1 cellular context compared by ENCODE assay signal in the genomic region with DNA sequence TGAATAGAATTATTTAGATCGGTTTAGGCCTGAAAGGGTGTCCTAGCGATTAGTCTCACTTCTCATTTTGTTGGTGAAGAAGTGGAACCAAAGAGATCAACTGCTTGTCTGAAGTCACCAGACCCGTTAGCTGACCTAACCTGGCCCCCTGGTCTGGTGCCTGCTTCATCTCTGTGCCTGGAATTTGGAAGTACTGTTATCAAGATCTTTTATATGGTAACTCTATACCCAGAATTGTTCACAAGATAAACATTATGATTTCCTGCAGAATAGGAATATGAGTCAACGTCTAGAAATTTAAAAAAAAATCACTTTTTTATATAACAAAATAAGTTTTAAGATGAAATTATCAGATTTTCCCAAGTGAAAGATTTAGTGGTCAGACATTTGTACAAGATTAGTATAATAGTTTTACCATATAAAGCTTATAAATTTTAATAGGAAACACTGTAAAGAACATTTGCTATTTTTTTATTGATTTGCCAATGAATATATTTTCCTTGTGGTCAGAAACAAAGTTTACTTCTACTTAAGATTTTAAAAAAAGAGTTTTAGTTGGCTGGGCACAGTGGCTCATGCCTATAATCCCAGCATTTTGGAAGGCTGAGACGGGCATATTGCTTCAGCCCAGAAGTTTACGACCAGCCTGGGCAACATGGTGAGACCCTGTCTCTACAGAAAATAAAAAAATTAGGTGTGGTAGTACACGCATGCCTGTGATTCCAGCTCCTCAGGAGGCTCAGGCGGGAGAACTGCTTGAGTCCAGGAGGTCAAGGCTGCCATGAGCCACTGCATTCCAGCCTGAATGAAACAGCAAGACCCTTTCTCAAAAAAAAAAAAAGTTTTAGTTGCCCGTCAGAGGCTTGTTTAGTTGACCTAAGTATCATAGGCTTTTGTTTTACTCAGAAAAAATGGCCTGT.
TF ChIP-seq lines count a peak whose summit lies in the region.

No MANE protein-coding gene starts in this region.

TF ChIP-seq in endothelial cell of umbilical vein, 7 proteins besides CTCF, POLR2A, EP300 and RAD21:
- peak; percentile 94 for TF ChIP-seq GATA2 (IDR thresholded peaks at IDR 0.05; ENCODE audit: insufficient read depth, insufficient read length, low read depth, low read length)
- no peak for TF ChIP-seq MYC (IDR thresholded peaks at IDR 0.05; ENCODE audit: low read depth, low read length)
- TF ChIP-seq FOS (IDR thresholded peaks at IDR 0.05; ENCODE audit: borderline replicate concordance, insufficient read depth, low read length), result peak; percentile 81
- TF ChIP-seq EZH2 (IDR thresholded peaks at IDR 0.05; ENCODE audit: borderline replicate concordance, low read depth, low read length, severe bottlenecking), result no peak
- TF ChIP-seq POLR2AphosphoS5 (IDR thresholded peaks at IDR 0.05; ENCODE audit: insufficient read depth, low read depth, low read length), result peak; percentile 56
- peak; percentile 60 for TF ChIP-seq JUN (IDR thresholded peaks at IDR 0.05; ENCODE audit: borderline replicate concordance, insufficient read depth, insufficient read length, low read depth)
- TF ChIP-seq, protein P1, sequence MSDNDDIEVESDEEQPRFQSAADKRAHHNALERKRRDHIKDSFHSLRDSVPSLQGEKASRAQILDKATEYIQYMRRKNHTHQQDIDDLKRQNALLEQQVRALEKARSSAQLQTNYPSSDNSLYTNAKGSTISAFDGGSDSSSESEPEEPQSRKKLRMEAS (IDR thresholded peaks at IDR 0.05; ENCODE audit: insufficient read depth, insufficient read length), result no peak
